ENCODE assay signal across 2 cellular contexts in genomic region chr18:50090370-50091312, GRCh38.
A peak's percentile ranks its signal among the peaks of the same experiment; 100 is the strongest.
TF ChIP-seq lines count a peak whose summit lies in the region.

No MANE protein-coding gene starts in this region.

TF ChIP-seq in HepG2, 621 proteins besides CTCF, POLR2A, EP300 and RAD21 (continues in another document):
- TF ChIP-seq PAXIP1 (CRISPR knock-in tag; conservative IDR thresholded peaks at IDR 0.05) (peak; percentile 84), CREB1 (IDR thresholded peaks at IDR 0.05) (no peak), CREB1 (CRISPR knock-in tag; IDR thresholded peaks at IDR 0.05) (no peak), MIXL1 (CRISPR knock-in tag; IDR thresholded peaks at IDR 0.05) (peak; percentile 73), HNF4G (IDR thresholded peaks at IDR 0.05; ENCODE audit: borderline replicate concordance, low read depth, low read length) (peak; percentile 81), HNF4G (CRISPR knock-in tag; IDR thresholded peaks at IDR 0.05; ENCODE audit: borderline replicate concordance, low read depth) (peak; percentile 66; the same call in 1 of the 2 replicates), HNRNPH1 (optimal IDR thresholded peaks at IDR 0.05; ENCODE audit: low read depth, low read length) (no peak), ZNF597 (CRISPR knock-in tag; IDR thresholded peaks at IDR 0.05) (no peak), PITX1 (CRISPR knock-in tag; IDR thresholded peaks at IDR 0.05) (peak; percentile 60; the same call in 1 of the 2 replicates), AKNA (CRISPR knock-in tag; IDR thresholded peaks at IDR 0.05; ENCODE audit: borderline replicate concordance) (no peak), CENPBD1 (CRISPR knock-in tag; IDR thresholded peaks at IDR 0.05; ENCODE audit: borderline replicate concordance, low read depth) (no peak), ELF3 (CRISPR knock-in tag; IDR thresholded peaks at IDR 0.05) (peak; percentile 74), MBD4 (IDR thresholded peaks at IDR 0.05; ENCODE audit: borderline replicate concordance, low read length) (no peak), ZNF446 (CRISPR knock-in tag; IDR thresholded peaks at IDR 0.05) (no peak), BCL3 (CRISPR knock-in tag; IDR thresholded peaks at IDR 0.05) (no peak), ZFP90 (CRISPR knock-in tag; IDR thresholded peaks at IDR 0.05; ENCODE audit: borderline replicate concordance) (no peak), FOXO1 (CRISPR knock-in tag; IDR thresholded peaks at IDR 0.05) (0 out of 2 replicates have a peak, but pooled peaks have one; percentile 20), EED (CRISPR knock-in tag; IDR thresholded peaks at IDR 0.05) (no peak)

TF ChIP-seq in GM12878, 131 proteins besides CTCF, POLR2A, EP300 and RAD21 (continues in another document):
- TF ChIP-seq RELA (IDR thresholded peaks at IDR 0.05; ENCODE audit: borderline replicate concordance, partially characterized antibody) (peak; percentile 82), RFX5 (IDR thresholded peaks at IDR 0.05; ENCODE audit: low read depth, low read length) (no peak), GABPA (IDR thresholded peaks at IDR 0.05; ENCODE audit: low read depth) (no peak), EZH2 (IDR thresholded peaks at IDR 0.05; ENCODE audit: borderline replicate concordance, control insufficient read depth, low read depth, low read length) (no peak), WRNIP1 (IDR thresholded peaks at IDR 0.05; ENCODE audit: borderline replicate concordance, low read depth, low read length) (no peak), ATF7 (IDR thresholded peaks at IDR 0.05; ENCODE audit: low read depth) (0 out of 2 replicates have a peak, but pooled peaks have one; percentile 32), IKZF2 (IDR thresholded peaks at IDR 0.05) (peak; percentile 37 to 64; a peak in 2 of 4 replicates), ZNF687 (IDR thresholded peaks at IDR 0.05) (no peak), EGR1 (IDR thresholded peaks at IDR 0.05; ENCODE audit: borderline replicate concordance in 1 of 2, low read depth in 2 of 2, low read length in 2 of 2) (no peak), ZNF217 (IDR thresholded peaks at IDR 0.05) (no peak), ZSCAN29 (IDR thresholded peaks at IDR 0.05) (no peak), CHD4 (IDR thresholded peaks at IDR 0.05) (no peak), RUNX3 (IDR thresholded peaks at IDR 0.05; ENCODE audit: low read length) (peak; percentile 63), JUNB (IDR thresholded peaks at IDR 0.05) (no peak), TCF3 (IDR thresholded peaks at IDR 0.05; ENCODE audit: borderline replicate concordance, insufficient read depth, low read depth, low read length) (no peak), NFIC (IDR thresholded peaks at IDR 0.05; ENCODE audit: low read depth, low read length) (0 out of 2 replicates have a peak, but pooled peaks have one; percentile 22), NKRF (conservative IDR thresholded peaks at IDR 0.05) (no peak), RB1 (IDR thresholded peaks at IDR 0.05; ENCODE audit: borderline replicate concordance) (no peak), MAX (IDR thresholded peaks at IDR 0.05; ENCODE audit: low read depth, low read length) (no peak), ZBTB40 (IDR thresholded peaks at IDR 0.05; ENCODE audit: borderline replicate concordance) (no peak), BMI1 (IDR thresholded peaks at IDR 0.05; ENCODE audit: borderline replicate concordance) (no peak), USF1 (IDR thresholded peaks at IDR 0.05; ENCODE audit: borderline replicate concordance, extremely low read length, insufficient read depth, low read depth, low read length) (no peak), BCL11A (IDR thresholded peaks at IDR 0.05; ENCODE audit: low read depth, low read length) (no peak), MTA3 (IDR thresholded peaks at IDR 0.05; ENCODE audit: borderline replicate concordance, low read length) (no peak), BACH1 (IDR thresholded peaks at IDR 0.05; ENCODE audit: borderline replicate concordance) (0 out of 2 replicates have a peak, but pooled peaks have one; percentile 20), SKIL (IDR thresholded peaks at IDR 0.05; ENCODE audit: low read depth, poor library complexity, severe bottlenecking) (peak; percentile 58), KLF5 (IDR thresholded peaks at IDR 0.05; ENCODE audit: partially characterized antibody) (no peak), SRF (IDR thresholded peaks at IDR 0.05; ENCODE audit: low read depth in 2 of 2, low read length in 2 of 2) (no peak), SMC3 (IDR thresholded peaks at IDR 0.05; ENCODE audit: borderline replicate concordance, low read length) (no peak), JUND (IDR thresholded peaks at IDR 0.05; ENCODE audit: low read depth, low read length) (no peak), POLR2AphosphoS5 (IDR thresholded peaks at IDR 0.05; ENCODE audit: low read length) (no peak), BHLHE40 (IDR thresholded peaks at IDR 0.05; ENCODE audit: borderline replicate concordance in 1 of 2, low read depth in 2 of 2, low read length in 1 of 2) (no peak; a peak in 1 of 4 replicates), MEF2B (IDR thresholded peaks at IDR 0.05; ENCODE audit: partially characterized antibody, poor library complexity, severe bottlenecking) (peak; percentile 9), CUX1 (IDR thresholded peaks at IDR 0.05; ENCODE audit: insufficient replicate concordance, low read depth, low read length) (no peak), NRF1 (conservative IDR thresholded peaks at IDR 0.05; ENCODE audit: low read depth, low read length) (no peak), MYB (IDR thresholded peaks at IDR 0.05; ENCODE audit: borderline replicate concordance, low read depth, low read length) (no peak)
